ENCODE assay signal across 31 cellular contexts in the genomic region with DNA sequence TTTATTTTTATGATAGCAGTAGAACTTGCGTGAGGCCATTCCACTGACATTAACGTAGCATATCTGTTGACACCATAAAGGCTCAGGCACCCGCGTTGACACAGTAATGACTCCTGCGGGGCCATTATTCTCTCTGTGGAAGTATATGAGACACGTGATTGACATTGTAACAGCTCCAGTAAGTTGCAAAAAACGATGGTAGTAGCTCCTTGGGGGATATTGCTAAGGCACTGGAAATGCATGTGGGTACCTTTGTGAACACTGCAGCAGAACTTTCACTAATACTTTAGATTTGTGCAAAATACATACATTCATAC.
"Had no signal": no experiment of that assay in that cellular context is flagged by ENCODE, and none has a peak within 500 bp of the region (broad histone marks: within the 10 kb centered on the region; RNA-seq: fewer than 3 reads in every experiment).

No MANE protein-coding gene starts in this region.

- H3K4me1 Mint-ChIP-seq: activated CD4-positive, alpha-beta T cell treated with anti-CD3 and anti-CD28 coated beads, Interleukin-2, amount 10 ng/mL, durations not matched to agents 24 days and 14 days; activated naive CD4-positive, alpha-beta T cell treated with anti-CD3 and anti-CD28 coated beads, Interleukin-2, amount 10 ng/mL, durations not matched to agents 7 days and 5 days; activated naive CD8-positive, alpha-beta T cell treated with anti-CD3 and anti-CD28 coated beads, Interleukin-2, amount 10 ng/mL, durations not matched to agents 7 days and 5 days; stimulated activated naive B cell treated with anti-CD40 and anti-IgM and Interleukin-4, amounts not matched to agents 10 μg/mL and 1 μg/mL and 100 μg/mL, for 72 hours had no signal

- H3K4me3 ChIP-seq: ascending aorta, cardiac muscle cell, coronary artery, dorsolateral prefrontal cortex, heart left ventricle, right atrium auricular region, stomach, tibial artery, upper lobe of right lung had no signal

- H3K4me3 Mint-ChIP-seq: activated CD4-positive, alpha-beta memory T cell treated with anti-CD3 and anti-CD28 coated beads for 36 hours; activated CD4-positive, alpha-beta T cell treated with anti-CD3 and anti-CD28 coated beads, Interleukin-2, amount 10 ng/mL, durations not matched to agents 24 days and 14 days; activated naive CD4-positive, alpha-beta T cell treated with anti-CD3 and anti-CD28 coated beads, Interleukin-2, amount 10 ng/mL, durations not matched to agents 7 days and 5 days; activated naive CD8-positive, alpha-beta T cell treated with anti-CD3 and anti-CD28 coated beads, Interleukin-2, amount 10 ng/mL, durations not matched to agents 7 days and 5 days; activated T-cell treated with anti-CD3 and anti-CD28 coated beads, Interleukin-2, amount 50 U/mL, for 24 hours; effector memory CD8-positive, alpha-beta T cell; nephron; stimulated activated naive B cell treated with anti-CD40 and anti-IgM and Interleukin-4, amounts not matched to agents 10 μg/mL and 1 μg/mL and 100 μg/mL, for 72 hours; T-helper 1 cell treated with Interleukin-12 subunit alpha and Interleukin-12 subunit beta and Interleukin-4 antibody, amounts not matched to agents 30 μg/mL and 1 μg/mL, for 36 hours had no signal

- H3K36me3 Mint-ChIP-seq: activated CD4-positive, alpha-beta memory T cell treated with anti-CD3 and anti-CD28 coated beads for 36 hours; activated naive CD4-positive, alpha-beta T cell treated with anti-CD3 and anti-CD28 coated beads, Interleukin-2, amount 10 ng/mL, durations not matched to agents 7 days and 5 days; activated naive CD8-positive, alpha-beta T cell treated with anti-CD3 and anti-CD28 coated beads, Interleukin-2, amount 10 ng/mL, durations not matched to agents 7 days and 5 days; brain; stimulated activated naive B cell treated with anti-CD40 and anti-IgM and Interleukin-4, amounts not matched to agents 10 μg/mL and 1 μg/mL and 100 μg/mL, for 72 hours had no signal

- DNase-seq: activated CD4-positive, alpha-beta memory T cell treated with anti-CD3 and anti-CD28 coated beads for 36 hours; activated CD4-positive, alpha-beta T cell treated with anti-CD3 and anti-CD28 coated beads, Interleukin-2, amount 10 ng/mL, durations not matched to agents 24 days and 14 days; activated CD4-positive, CD25-positive, alpha-beta regulatory T cell treated with anti-CD3 and anti-CD28 coated beads, Interleukin-2, amount 50 U/mL, for 72 hours; activated CD8-positive, alpha-beta memory T cell treated with anti-CD3 and anti-CD28 coated beads, Interleukin-2, amount 50 U/mL, for 48 hours; activated gamma-delta T cell; activated naive CD4-positive, alpha-beta T cell treated with anti-CD3 and anti-CD28 coated beads, Interleukin-2, amount 10 ng/mL, durations not matched to agents 7 days and 5 days; activated naive CD8-positive, alpha-beta T cell treated with anti-CD3 and anti-CD28 coated beads, Interleukin-2, amount 10 ng/mL, durations not matched to agents 7 days and 5 days; activated T-cell treated with anti-CD3 and anti-CD28 coated beads, Interleukin-2, amount 50 U/mL, for 24 hours; dorsolateral prefrontal cortex; effector memory CD8-positive, alpha-beta T cell; foreskin fibroblast; heart left ventricle; hypothalamus; left ventricle myocardium superior; stimulated activated CD4-positive, alpha-beta T cell treated with anti-CD3 and anti-CD28 coated beads, Interleukin-15, amount 100 ng/mL, for 24 hours; stimulated activated CD4-positive, alpha-beta T cell treated with anti-CD3 and anti-CD28 coated beads, Interleukin-2, amount 100 ng/mL, for 24 hours; stimulated activated naive B cell treated with anti-CD40 and anti-IgM and Interleukin-4, amounts not matched to agents 10 μg/mL and 1 μg/mL and 100 μg/mL, for 72 hours; stomach; T-helper 9 cell; tibial artery; upper lobe of right lung; WERI-Rb-1 had no signal

- H3K27me3 ChIP-seq: ascending aorta, cardiac muscle cell, heart left ventricle, right atrium auricular region, stomach, tibial artery, upper lobe of right lung had no signal

- FAIRE-seq: TTC549 had no signal

- H3K36me3 ChIP-seq: ascending aorta, cardiac muscle cell, heart left ventricle, right atrium auricular region, stomach, tibial artery, upper lobe of right lung, WERI-Rb-1 had no signal

- H3K9me3 ChIP-seq: ascending aorta, heart left ventricle, right atrium auricular region, tibial artery, upper lobe of right lung had no signal

- H3K27me3 Mint-ChIP-seq: activated CD4-positive, alpha-beta memory T cell treated with anti-CD3 and anti-CD28 coated beads for 36 hours; activated CD4-positive, alpha-beta T cell treated with anti-CD3 and anti-CD28 coated beads, Interleukin-2, amount 10 ng/mL, durations not matched to agents 24 days and 14 days; activated naive CD4-positive, alpha-beta T cell treated with anti-CD3 and anti-CD28 coated beads, Interleukin-2, amount 10 ng/mL, durations not matched to agents 7 days and 5 days; activated naive CD8-positive, alpha-beta T cell treated with anti-CD3 and anti-CD28 coated beads, Interleukin-2, amount 10 ng/mL, durations not matched to agents 7 days and 5 days; activated T-cell treated with anti-CD3 and anti-CD28 coated beads, Interleukin-2, amount 50 U/mL, for 24 hours; effector memory CD8-positive, alpha-beta T cell; stimulated activated naive B cell treated with anti-CD40 and anti-IgM and Interleukin-4, amounts not matched to agents 10 μg/mL and 1 μg/mL and 100 μg/mL, for 72 hours had no signal

- ATAC-seq: effector memory CD8-positive, alpha-beta T cell; esophagus mucosa; heart left ventricle; left ventricle myocardium superior; stimulated activated naive B cell treated with anti-CD40 and anti-IgM and Interleukin-4, amounts not matched to agents 10 μg/mL and 1 μg/mL and 100 μg/mL, for 72 hours; upper lobe of right lung had no signal

- H3K27ac ChIP-seq: ascending aorta, cardiac muscle cell, coronary artery, dorsolateral prefrontal cortex, heart left ventricle, right atrium auricular region, stomach, tibial artery, upper lobe of right lung, WERI-Rb-1 had no signal

- H3K27ac Mint-ChIP-seq: activated CD4-positive, alpha-beta memory T cell treated with anti-CD3 and anti-CD28 coated beads for 36 hours; activated CD4-positive, alpha-beta T cell treated with anti-CD3 and anti-CD28 coated beads, Interleukin-2, amount 10 ng/mL, durations not matched to agents 24 days and 14 days; activated naive CD4-positive, alpha-beta T cell treated with anti-CD3 and anti-CD28 coated beads, Interleukin-2, amount 10 ng/mL, durations not matched to agents 7 days and 5 days; activated naive CD8-positive, alpha-beta T cell treated with anti-CD3 and anti-CD28 coated beads, Interleukin-2, amount 10 ng/mL, durations not matched to agents 7 days and 5 days; activated T-cell treated with anti-CD3 and anti-CD28 coated beads, Interleukin-2, amount 50 U/mL, for 24 hours; effector memory CD8-positive, alpha-beta T cell; stimulated activated naive B cell treated with anti-CD40 and anti-IgM and Interleukin-4, amounts not matched to agents 10 μg/mL and 1 μg/mL and 100 μg/mL, for 72 hours; T-helper 1 cell treated with Interleukin-12 subunit alpha and Interleukin-12 subunit beta and Interleukin-4 antibody, amounts not matched to agents 30 μg/mL and 1 μg/mL, for 36 hours had no signal

- H3K4me1 ChIP-seq: ascending aorta, heart left ventricle, right atrium auricular region, stomach, tibial artery, upper lobe of right lung had no signal
